Comparison of ENCODE assay signal across 31 cellular contexts in genomic region chr6:1962201-1962600, GRCh38.
"Had no signal": no experiment of that assay in that cellular context is flagged by ENCODE, and none has a peak within 500 bp of the region (broad histone marks: within the 10 kb centered on the region; RNA-seq: fewer than 3 reads in every experiment).

No MANE protein-coding gene starts in this region.

- H3K4me3 ChIP-seq: adrenal gland, body of pancreas, cardiac muscle cell, K562, Peyer's patch had no signal

- H3K9me3 Mint-ChIP-seq: activated CD4-positive, alpha-beta memory T cell treated with anti-CD3 and anti-CD28 coated beads, Interleukin-2, amount 10 ng/mL, durations not matched to agents 7 days and 5 days; activated naive CD4-positive, alpha-beta T cell treated with anti-CD3 and anti-CD28 coated beads, Interleukin-2, amount 10 ng/mL, durations not matched to agents 7 days and 5 days had no signal

- DNase-seq: activated B cell treated with CpG ODN at 0.5 μM for 24 hours; activated CD4-positive, alpha-beta memory T cell treated with anti-CD3 and anti-CD28 coated beads, Interleukin-2, amount 10 ng/mL, durations not matched to agents 7 days and 5 days; activated CD4-positive, alpha-beta T cell treated with anti-CD3 and anti-CD28 coated beads for 1 hour; activated CD4-positive, alpha-beta T cell treated with anti-CD3 and anti-CD28 coated beads, Interleukin-2, amount 50 U/mL, for 1 hour; activated gamma-delta T cell treated with Interleukin-2 at 50 U/mL for 16 hours; activated naive CD4-positive, alpha-beta T cell treated with anti-CD3 and anti-CD28 coated beads, Interleukin-2, amount 10 ng/mL, durations not matched to agents 7 days and 5 days; activated naive CD8-positive, alpha-beta T cell treated with anti-CD3 and anti-CD28 coated beads for 36 hours; activated T-cell treated with anti-CD3 and anti-CD28 coated beads for 4 hours; activated T-cell treated with anti-CD3 and anti-CD28 coated beads, Interleukin-2, amount 50 U/mL, for 48 hours; adrenal gland; aorta; body of pancreas; cerebellar nuclear complex; Karpas-422; MM.1S; NCI-H1105; NCI-H1436; NCI-H1694 treated with DMSO at 0.1 percent for 48 hours; NCI-H2029 treated with DMSO at 0.1 percent for 48 hours; NCI-H345; NCI-H510A; NCI-H526 treated with DMSO at 0.1 percent for 48 hours; NCI-H82; Peyer's patch; SHP77; T-helper 17 cell; T-helper 9 cell had no signal

- H3K27me3 ChIP-seq: adrenal gland, body of pancreas, cardiac muscle cell, Peyer's patch had no signal

- ATAC-seq: activated T-helper 17 cell treated with anti-CD3 and anti-CD28 coated beads, Interleukin-2, amount 50 U/mL, for 72 hours; body of pancreas; K562; T-helper 17 cell had no signal

- H3K4me3 Mint-ChIP-seq: activated B cell treated with CpG ODN at 0.5 μM for 24 hours; activated CD4-positive, alpha-beta memory T cell treated with anti-CD3 and anti-CD28 coated beads, Interleukin-2, amount 10 ng/mL, durations not matched to agents 7 days and 5 days; activated naive CD4-positive, alpha-beta T cell treated with anti-CD3 and anti-CD28 coated beads, Interleukin-2, amount 10 ng/mL, durations not matched to agents 7 days and 5 days; activated naive CD8-positive, alpha-beta T cell treated with anti-CD3 and anti-CD28 coated beads for 36 hours; activated T-helper 17 cell treated with anti-CD3 and anti-CD28 coated beads, Interleukin-2, amount 50 U/mL, for 72 hours; T-helper 17 cell had no signal

- H3K9me3 ChIP-seq: adrenal gland, body of pancreas, Peyer's patch had no signal

- H3K36me3 ChIP-seq: adrenal gland, cardiac muscle cell, Peyer's patch had no signal

- H3K27ac ChIP-seq: adrenal gland, body of pancreas, cardiac muscle cell, Peyer's patch, RWPE1 had no signal

- H3K4me1 Mint-ChIP-seq: activated B cell treated with CpG ODN at 0.5 μM for 24 hours; activated CD4-positive, alpha-beta memory T cell treated with anti-CD3 and anti-CD28 coated beads, Interleukin-2, amount 10 ng/mL, durations not matched to agents 7 days and 5 days; activated naive CD4-positive, alpha-beta T cell treated with anti-CD3 and anti-CD28 coated beads, Interleukin-2, amount 10 ng/mL, durations not matched to agents 7 days and 5 days; activated naive CD8-positive, alpha-beta T cell treated with anti-CD3 and anti-CD28 coated beads for 36 hours; activated T-helper 17 cell treated with anti-CD3 and anti-CD28 coated beads, Interleukin-2, amount 50 U/mL, for 72 hours had no signal

- H3K4me1 ChIP-seq: adrenal gland, body of pancreas, Peyer's patch had no signal

- H3K27ac Mint-ChIP-seq: activated B cell treated with CpG ODN at 0.5 μM for 24 hours; activated CD4-positive, alpha-beta memory T cell treated with anti-CD3 and anti-CD28 coated beads, Interleukin-2, amount 10 ng/mL, durations not matched to agents 7 days and 5 days; activated naive CD4-positive, alpha-beta T cell treated with anti-CD3 and anti-CD28 coated beads, Interleukin-2, amount 10 ng/mL, durations not matched to agents 7 days and 5 days; activated naive CD8-positive, alpha-beta T cell treated with anti-CD3 and anti-CD28 coated beads for 36 hours; activated T-helper 17 cell treated with anti-CD3 and anti-CD28 coated beads, Interleukin-2, amount 50 U/mL, for 72 hours; T-helper 17 cell had no signal

- FAIRE-seq: K562 had no signal

- H3K27me3 Mint-ChIP-seq: activated B cell treated with CpG ODN at 0.5 μM for 24 hours; activated CD4-positive, alpha-beta memory T cell treated with anti-CD3 and anti-CD28 coated beads, Interleukin-2, amount 10 ng/mL, durations not matched to agents 7 days and 5 days; activated naive CD4-positive, alpha-beta T cell treated with anti-CD3 and anti-CD28 coated beads, Interleukin-2, amount 10 ng/mL, durations not matched to agents 7 days and 5 days; activated naive CD8-positive, alpha-beta T cell treated with anti-CD3 and anti-CD28 coated beads for 36 hours; activated T-helper 17 cell treated with anti-CD3 and anti-CD28 coated beads, Interleukin-2, amount 50 U/mL, for 72 hours; T-helper 17 cell had no signal
